ENCODE assay signal across 2 cellular contexts in the genomic region with DNA sequence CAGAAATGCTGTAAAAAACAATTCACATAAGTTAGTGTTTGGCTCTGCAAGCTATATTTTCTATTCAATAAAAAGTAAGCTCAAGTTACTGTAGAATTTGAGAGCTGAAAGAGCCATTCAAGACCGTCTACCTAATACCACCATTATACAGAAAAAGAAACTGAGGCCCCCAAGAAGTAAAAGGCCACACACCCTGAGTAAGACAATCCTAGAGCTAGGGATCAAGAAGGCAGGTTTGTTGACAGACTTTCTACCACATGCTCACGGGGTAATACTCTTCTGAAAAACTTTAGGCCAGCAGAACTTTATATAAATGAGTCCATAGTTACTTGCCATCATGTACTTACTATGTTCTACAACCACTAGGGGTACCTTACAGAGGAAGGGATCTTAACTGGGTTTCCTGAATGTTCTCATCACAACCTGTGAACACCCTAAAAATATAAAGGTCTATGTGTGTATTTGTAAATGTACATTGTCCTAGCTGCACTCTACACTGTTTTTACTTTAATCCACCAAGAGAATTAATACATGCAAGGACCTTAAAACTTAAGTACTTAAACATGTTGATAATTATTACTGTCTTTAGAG.
TF ChIP-seq lines count a peak whose summit lies in the region.

No MANE protein-coding gene starts in this region.

TF ChIP-seq in HepG2, 621 proteins besides CTCF, POLR2A, EP300 and RAD21:
- TF ChIP-seq CHD4 (IDR thresholded peaks at IDR 0.05; ENCODE audit: borderline replicate concordance, low read length) (no peak), ZNF629 (CRISPR knock-in tag; conservative IDR thresholded peaks at IDR 0.05) (peak; percentile 58), ZNF460 (CRISPR knock-in tag; IDR thresholded peaks at IDR 0.05; ENCODE audit: borderline replicate concordance) (no peak), ZNF780A (CRISPR knock-in tag; IDR thresholded peaks at IDR 0.05) (no peak)

TF ChIP-seq in WTC11, 78 proteins besides CTCF, POLR2A, EP300 and RAD21:
- TF ChIP-seq, protein P1, sequence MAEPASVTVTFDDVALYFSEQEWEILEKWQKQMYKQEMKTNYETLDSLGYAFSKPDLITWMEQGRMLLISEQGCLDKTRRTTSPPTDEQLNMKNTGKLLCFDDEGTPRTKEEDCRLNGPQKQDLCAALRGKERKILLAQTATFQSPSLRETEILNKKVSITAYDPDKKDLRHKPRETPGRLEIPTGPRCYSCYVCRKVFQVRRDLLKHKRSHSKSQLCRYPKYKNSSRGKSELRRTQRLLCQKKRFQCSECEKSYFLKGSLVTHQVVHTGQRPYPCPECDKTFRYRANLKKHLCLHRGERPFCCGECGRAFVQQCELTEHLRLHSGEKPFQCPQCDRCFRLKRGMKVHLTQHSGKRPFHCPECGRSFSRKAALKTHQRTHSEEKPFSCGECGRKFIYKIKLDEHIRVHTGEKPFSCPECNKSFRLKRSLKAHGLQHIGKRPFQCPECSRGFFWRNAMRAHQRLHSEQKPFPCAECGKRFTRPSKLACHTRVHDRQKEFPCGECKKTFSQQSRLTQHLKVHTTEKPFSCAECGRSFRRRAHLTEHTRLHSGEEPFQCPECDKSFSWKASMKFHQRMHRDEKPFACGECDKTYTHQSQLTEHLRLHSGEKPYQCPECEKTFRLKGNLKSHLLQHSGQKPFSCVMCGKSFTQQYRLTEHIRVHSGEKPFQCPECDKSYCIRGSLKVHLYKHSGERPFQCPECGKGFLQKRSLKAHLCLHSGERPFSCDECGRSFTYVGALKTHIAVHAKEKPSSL (CRISPR knock-in tag; conservative IDR thresholded peaks at IDR 0.05) = no peak
- TF ChIP-seq MYBL2 (CRISPR knock-in tag; IDR thresholded peaks at IDR 0.05) (no peak), TP53 (CRISPR knock-in tag; IDR thresholded peaks at IDR 0.05) (no peak), ZBTB21 (CRISPR knock-in tag; IDR thresholded peaks at IDR 0.05; ENCODE audit: borderline replicate concordance) (no peak), ZNF232 (CRISPR knock-in tag; IDR thresholded peaks at IDR 0.05) (no peak), FOXJ3 (CRISPR knock-in tag; IDR thresholded peaks at IDR 0.05; ENCODE audit: borderline replicate concordance) (no peak), SMAD3 (CRISPR knock-in tag; IDR thresholded peaks at IDR 0.05; ENCODE audit: borderline replicate concordance) (no peak)
- TF ChIP-seq, protein P2, sequence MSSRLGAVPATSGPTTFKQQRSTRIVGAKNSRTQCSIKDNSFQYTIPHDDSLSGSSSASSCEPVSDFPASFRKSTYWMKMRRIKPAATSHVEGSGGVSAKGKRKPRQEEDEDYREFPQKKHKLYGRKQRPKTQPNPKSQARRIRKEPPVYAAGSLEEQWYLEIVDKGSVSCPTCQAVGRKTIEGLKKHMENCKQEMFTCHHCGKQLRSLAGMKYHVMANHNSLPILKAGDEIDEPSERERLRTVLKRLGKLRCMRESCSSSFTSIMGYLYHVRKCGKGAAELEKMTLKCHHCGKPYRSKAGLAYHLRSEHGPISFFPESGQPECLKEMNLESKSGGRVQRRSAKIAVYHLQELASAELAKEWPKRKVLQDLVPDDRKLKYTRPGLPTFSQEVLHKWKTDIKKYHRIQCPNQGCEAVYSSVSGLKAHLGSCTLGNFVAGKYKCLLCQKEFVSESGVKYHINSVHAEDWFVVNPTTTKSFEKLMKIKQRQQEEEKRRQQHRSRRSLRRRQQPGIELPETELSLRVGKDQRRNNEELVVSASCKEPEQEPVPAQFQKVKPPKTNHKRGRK (CRISPR knock-in tag; IDR thresholded peaks at IDR 0.05; ENCODE audit: borderline replicate concordance) = no peak
- TF ChIP-seq, protein P3, sequence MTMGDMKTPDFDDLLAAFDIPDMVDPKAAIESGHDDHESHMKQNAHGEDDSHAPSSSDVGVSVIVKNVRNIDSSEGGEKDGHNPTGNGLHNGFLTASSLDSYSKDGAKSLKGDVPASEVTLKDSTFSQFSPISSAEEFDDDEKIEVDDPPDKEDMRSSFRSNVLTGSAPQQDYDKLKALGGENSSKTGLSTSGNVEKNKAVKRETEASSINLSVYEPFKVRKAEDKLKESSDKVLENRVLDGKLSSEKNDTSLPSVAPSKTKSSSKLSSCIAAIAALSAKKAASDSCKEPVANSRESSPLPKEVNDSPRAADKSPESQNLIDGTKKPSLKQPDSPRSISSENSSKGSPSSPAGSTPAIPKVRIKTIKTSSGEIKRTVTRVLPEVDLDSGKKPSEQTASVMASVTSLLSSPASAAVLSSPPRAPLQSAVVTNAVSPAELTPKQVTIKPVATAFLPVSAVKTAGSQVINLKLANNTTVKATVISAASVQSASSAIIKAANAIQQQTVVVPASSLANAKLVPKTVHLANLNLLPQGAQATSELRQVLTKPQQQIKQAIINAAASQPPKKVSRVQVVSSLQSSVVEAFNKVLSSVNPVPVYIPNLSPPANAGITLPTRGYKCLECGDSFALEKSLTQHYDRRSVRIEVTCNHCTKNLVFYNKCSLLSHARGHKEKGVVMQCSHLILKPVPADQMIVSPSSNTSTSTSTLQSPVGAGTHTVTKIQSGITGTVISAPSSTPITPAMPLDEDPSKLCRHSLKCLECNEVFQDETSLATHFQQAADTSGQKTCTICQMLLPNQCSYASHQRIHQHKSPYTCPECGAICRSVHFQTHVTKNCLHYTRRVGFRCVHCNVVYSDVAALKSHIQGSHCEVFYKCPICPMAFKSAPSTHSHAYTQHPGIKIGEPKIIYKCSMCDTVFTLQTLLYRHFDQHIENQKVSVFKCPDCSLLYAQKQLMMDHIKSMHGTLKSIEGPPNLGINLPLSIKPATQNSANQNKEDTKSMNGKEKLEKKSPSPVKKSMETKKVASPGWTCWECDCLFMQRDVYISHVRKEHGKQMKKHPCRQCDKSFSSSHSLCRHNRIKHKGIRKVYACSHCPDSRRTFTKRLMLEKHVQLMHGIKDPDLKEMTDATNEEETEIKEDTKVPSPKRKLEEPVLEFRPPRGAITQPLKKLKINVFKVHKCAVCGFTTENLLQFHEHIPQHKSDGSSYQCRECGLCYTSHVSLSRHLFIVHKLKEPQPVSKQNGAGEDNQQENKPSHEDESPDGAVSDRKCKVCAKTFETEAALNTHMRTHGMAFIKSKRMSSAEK (CRISPR knock-in tag; IDR thresholded peaks at IDR 0.05; ENCODE audit: borderline replicate concordance) = no peak
- TF ChIP-seq, protein P4, sequence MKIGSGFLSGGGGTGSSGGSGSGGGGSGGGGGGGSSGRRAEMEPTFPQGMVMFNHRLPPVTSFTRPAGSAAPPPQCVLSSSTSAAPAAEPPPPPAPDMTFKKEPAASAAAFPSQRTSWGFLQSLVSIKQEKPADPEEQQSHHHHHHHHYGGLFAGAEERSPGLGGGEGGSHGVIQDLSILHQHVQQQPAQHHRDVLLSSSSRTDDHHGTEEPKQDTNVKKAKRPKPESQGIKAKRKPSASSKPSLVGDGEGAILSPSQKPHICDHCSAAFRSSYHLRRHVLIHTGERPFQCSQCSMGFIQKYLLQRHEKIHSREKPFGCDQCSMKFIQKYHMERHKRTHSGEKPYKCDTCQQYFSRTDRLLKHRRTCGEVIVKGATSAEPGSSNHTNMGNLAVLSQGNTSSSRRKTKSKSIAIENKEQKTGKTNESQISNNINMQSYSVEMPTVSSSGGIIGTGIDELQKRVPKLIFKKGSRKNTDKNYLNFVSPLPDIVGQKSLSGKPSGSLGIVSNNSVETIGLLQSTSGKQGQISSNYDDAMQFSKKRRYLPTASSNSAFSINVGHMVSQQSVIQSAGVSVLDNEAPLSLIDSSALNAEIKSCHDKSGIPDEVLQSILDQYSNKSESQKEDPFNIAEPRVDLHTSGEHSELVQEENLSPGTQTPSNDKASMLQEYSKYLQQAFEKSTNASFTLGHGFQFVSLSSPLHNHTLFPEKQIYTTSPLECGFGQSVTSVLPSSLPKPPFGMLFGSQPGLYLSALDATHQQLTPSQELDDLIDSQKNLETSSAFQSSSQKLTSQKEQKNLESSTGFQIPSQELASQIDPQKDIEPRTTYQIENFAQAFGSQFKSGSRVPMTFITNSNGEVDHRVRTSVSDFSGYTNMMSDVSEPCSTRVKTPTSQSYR (CRISPR knock-in tag; IDR thresholded peaks at IDR 0.05) = no peak
- TF ChIP-seq, protein P5, sequence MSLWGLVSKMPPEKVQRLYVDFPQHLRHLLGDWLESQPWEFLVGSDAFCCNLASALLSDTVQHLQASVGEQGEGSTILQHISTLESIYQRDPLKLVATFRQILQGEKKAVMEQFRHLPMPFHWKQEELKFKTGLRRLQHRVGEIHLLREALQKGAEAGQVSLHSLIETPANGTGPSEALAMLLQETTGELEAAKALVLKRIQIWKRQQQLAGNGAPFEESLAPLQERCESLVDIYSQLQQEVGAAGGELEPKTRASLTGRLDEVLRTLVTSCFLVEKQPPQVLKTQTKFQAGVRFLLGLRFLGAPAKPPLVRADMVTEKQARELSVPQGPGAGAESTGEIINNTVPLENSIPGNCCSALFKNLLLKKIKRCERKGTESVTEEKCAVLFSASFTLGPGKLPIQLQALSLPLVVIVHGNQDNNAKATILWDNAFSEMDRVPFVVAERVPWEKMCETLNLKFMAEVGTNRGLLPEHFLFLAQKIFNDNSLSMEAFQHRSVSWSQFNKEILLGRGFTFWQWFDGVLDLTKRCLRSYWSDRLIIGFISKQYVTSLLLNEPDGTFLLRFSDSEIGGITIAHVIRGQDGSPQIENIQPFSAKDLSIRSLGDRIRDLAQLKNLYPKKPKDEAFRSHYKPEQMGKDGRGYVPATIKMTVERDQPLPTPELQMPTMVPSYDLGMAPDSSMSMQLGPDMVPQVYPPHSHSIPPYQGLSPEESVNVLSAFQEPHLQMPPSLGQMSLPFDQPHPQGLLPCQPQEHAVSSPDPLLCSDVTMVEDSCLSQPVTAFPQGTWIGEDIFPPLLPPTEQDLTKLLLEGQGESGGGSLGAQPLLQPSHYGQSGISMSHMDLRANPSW (CRISPR knock-in tag; conservative IDR thresholded peaks at IDR 0.05; ENCODE audit: low read depth) = no peak
TF ChIP-seq in WTC11: peak in this region for 0.
